In the genomic region with DNA sequence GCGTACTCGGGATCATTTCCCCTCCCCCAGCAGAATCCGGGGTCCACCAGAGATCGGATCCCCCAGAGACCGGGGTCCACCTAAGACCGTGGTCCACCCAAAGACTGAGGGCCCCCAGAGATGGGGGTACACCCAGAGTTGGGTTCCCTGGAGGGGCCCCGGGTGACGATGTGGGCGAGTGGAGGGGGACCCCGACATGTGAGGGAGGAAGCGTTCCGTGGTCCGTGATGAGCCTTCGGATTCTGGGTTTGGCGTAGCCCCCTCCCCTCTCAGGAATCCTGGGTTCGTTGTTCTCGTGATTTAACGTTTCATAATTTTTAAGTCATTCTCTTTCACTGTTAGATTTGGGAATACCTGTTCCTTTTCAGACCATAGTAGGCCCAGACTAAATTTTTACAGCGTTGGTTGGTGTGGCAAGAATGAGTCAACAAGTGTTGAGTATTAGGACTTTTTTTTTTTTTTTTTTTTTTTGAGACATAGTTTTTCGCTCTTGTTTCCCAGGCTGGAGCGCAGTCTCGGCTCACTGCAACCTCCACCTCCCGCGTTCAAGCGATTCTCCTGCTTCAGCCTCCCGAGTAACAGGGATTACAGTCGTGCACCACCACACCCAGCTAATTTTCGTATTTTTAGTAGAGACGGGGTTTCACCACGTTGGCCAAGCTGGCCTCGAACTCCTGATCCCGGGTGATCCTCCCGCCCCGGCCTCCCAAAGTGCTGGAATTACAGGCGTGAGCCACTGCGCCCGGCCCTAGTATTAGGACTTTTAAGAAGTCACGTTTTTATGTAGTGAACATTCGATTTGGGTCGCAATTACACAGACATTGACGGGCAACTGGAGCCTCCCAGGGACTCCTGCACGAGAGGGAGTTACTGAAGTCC, we compare ENCODE assay signal across 8 cellular contexts. TPM values are rescaled to one million over a fixed set of nuclear protein-coding genes. Genes with fewer than 3 reads are reported as not detected.
DNase-seq lines count a peak whose midpoint lies in the region; ATAC-seq and TF ChIP-seq lines count a peak whose summit lies in the region.

No MANE protein-coding gene starts in this region.

- H3K4me3 Mint-ChIP-seq in HFFc6 (peak overlapping the region; percentile 95), glutamatergic neuron (ENCODE audit: unreplicated experiment) (peak overlapping the region; percentile 96)
- H3K4me3 Mint-ChIP-seq in activated CD4-positive, alpha-beta memory T cell treated with anti-CD3 and anti-CD28 coated beads, Interleukin-2, amount 10 ng/mL, durations not matched to agents 7 days and 5 days = peak overlapping the region; percentile 98

- H3K4me3 ChIP-seq in gastrocnemius medialis = peak overlapping the region; percentile 80 to 100 (median 94)

- H3K27ac ChIP-seq in gastrocnemius medialis = peak overlapping the region; percentile 92 to 97 (median 96)

- no peak for ATAC-seq in gastrocnemius medialis

- H3K4me1 ChIP-seq in gastrocnemius medialis = peaks cover 22 to 33% of the 10 kb centered on the region in 2 donors

- H3K27me3 ChIP-seq in gastrocnemius medialis = no peaks in the 10 kb centered on the region

- H3K36me3 Mint-ChIP-seq in HFFc6 (ENCODE audit: low read depth) (peaks cover 36% of the 10 kb centered on the region), glutamatergic neuron (ENCODE audit: unreplicated experiment) (no peaks in the 10 kb centered on the region)
- peaks cover 25% of the 10 kb centered on the region for H3K36me3 Mint-ChIP-seq in activated CD4-positive, alpha-beta memory T cell treated with anti-CD3 and anti-CD28 coated beads, Interleukin-2, amount 10 ng/mL, durations not matched to agents 7 days and 5 days (ENCODE audit: low read depth)

- H3K27ac Mint-ChIP-seq in HFFc6 (peak overlapping the region; percentile 92), glutamatergic neuron (ENCODE audit: unreplicated experiment) (peak overlapping the region; percentile 91)
- peak overlapping the region; percentile 85 for H3K27ac Mint-ChIP-seq in activated CD4-positive, alpha-beta memory T cell treated with anti-CD3 and anti-CD28 coated beads, Interleukin-2, amount 10 ng/mL, durations not matched to agents 7 days and 5 days

- TF ChIP-seq CTCF in HFFc6 (IDR thresholded peaks at IDR 0.05) = no peak
- TF ChIP-seq CTCF in glutamatergic neuron (IDR thresholded peaks at IDR 0.05; ENCODE audit: partially characterized antibody, unreplicated experiment) = no peak
- TF ChIP-seq CTCF in gastrocnemius medialis (IDR thresholded peaks at IDR 0.05 in 4 of 5, conservative IDR thresholded peaks at IDR 0.05 in 1 of 5) = no peak

- H3K9me3 ChIP-seq in gastrocnemius medialis = no peaks in the 10 kb centered on the region

- peaks cover 0 to 12% of the 10 kb centered on the region in 2 donors for H3K36me3 ChIP-seq in gastrocnemius medialis

- POLR2A ChIA-PET in activated CD4-positive, alpha-beta memory T cell treated with anti-CD3 and anti-CD28 coated beads, Interleukin-2, amount 10 ng/mL, durations not matched to agents 7 days and 5 days (lab: Charles Lee) = interaction anchor here (1.0 to 4.6 kb wide), 10 partner anchors 9 to 74 kb away, joined by 3 to 69 read pairs (median 8); a partner anchor contains a TSS

- DNase-seq in EH (ENCODE audit: low read depth) (peak; percentile 42), HFFc6 (peak; percentile 18), glutamatergic neuron (no peak), gastrocnemius medialis (no peak), NCI-H2227 treated with DMSO at 0.1 percent for 48 hours (lab: John Stamatoyannopoulos, UW) (no peak), NCI-H1092 treated with DMSO at 0.1 percent for 48 hours (lab: John Stamatoyannopoulos, UW) (no peak), iPS-NIHi11 (ENCODE audit: low spot score) (no peak)
- no peak for DNase-seq in activated CD4-positive, alpha-beta memory T cell treated with anti-CD3 and anti-CD28 coated beads, Interleukin-2, amount 10 ng/mL, durations not matched to agents 7 days and 5 days

- in situ Hi-C loops in gastrocnemius medialis (cut with MboI; ENCODE audit: low sequenced_read_pairs in 4 of 4) = loop anchor here in 1 of 4 donors (10.0 kb wide), 1 partner anchor 54 kb away; a partner anchor contains a TSS

- CTCF ChIA-PET in activated CD4-positive, alpha-beta memory T cell treated with anti-CD3 and anti-CD28 coated beads, Interleukin-2, amount 10 ng/mL, durations not matched to agents 7 days and 5 days (lab: Charles Lee) = interaction anchor here (1.0 kb wide), 4 partner anchors 54 to 61 kb away, joined by 3 to 5 read pairs (median 4); no protein-coding TSS in a partner anchor

- H3K27me3 Mint-ChIP-seq in HFFc6 (ENCODE audit: insufficient read depth) (peaks cover 3% of the 10 kb centered on the region), glutamatergic neuron (ENCODE audit: unreplicated experiment) (peaks cover 5% of the 10 kb centered on the region)
- H3K27me3 Mint-ChIP-seq in activated CD4-positive, alpha-beta memory T cell treated with anti-CD3 and anti-CD28 coated beads, Interleukin-2, amount 10 ng/mL, durations not matched to agents 7 days and 5 days = no peaks in the 10 kb centered on the region

- H3K4me1 Mint-ChIP-seq in HFFc6 (ENCODE audit: low read depth) (peaks cover 57% of the 10 kb centered on the region), glutamatergic neuron (ENCODE audit: low read depth, unreplicated experiment) (peaks cover 1% of the 10 kb centered on the region)
- peaks cover 39% of the 10 kb centered on the region for H3K4me1 Mint-ChIP-seq in activated CD4-positive, alpha-beta memory T cell treated with anti-CD3 and anti-CD28 coated beads, Interleukin-2, amount 10 ng/mL, durations not matched to agents 7 days and 5 days

- intact Hi-C loops in gastrocnemius medialis (cut with DNase I; ENCODE audit: low total_unique reads) = loop anchor here (1.0 kb wide), 2 partner anchors 58 to 67 kb away; a partner anchor contains a TSS

- H3K9me3 Mint-ChIP-seq in HFFc6 = peaks cover 7% of the 10 kb centered on the region
- H3K9me3 Mint-ChIP-seq in activated CD4-positive, alpha-beta memory T cell treated with anti-CD3 and anti-CD28 coated beads, Interleukin-2, amount 10 ng/mL, durations not matched to agents 7 days and 5 days = no peaks in the 10 kb centered on the region
- peaks cover 3% of the 10 kb centered on the region for H3K9me3 Mint-ChIP-seq in glutamatergic neuron (ENCODE audit: unreplicated experiment)

- no peak for TF ChIP-seq POLR2A in gastrocnemius medialis (IDR thresholded peaks at IDR 0.05)

RNA-seq across cellular contexts. Expression of a gene that starts 0.7 kb away (rescaled TPM):
- 10 to 100 TPM; 60.2 to 80.3 (median 68.3) TPM for total RNA-seq in HFFc6 (2021; fragmentation: NEBNext Ultra II Directional; extraction: Animal tissue kit (Norgen Biotek cat#: 25700))
- 10 to 100 TPM; 50.9 to 59.6 TPM for total RNA-seq in activated CD4-positive, alpha-beta memory T cell treated with anti-CD3 and anti-CD28 coated beads, Interleukin-2, amount 10 ng/mL, durations not matched to agents 7 days and 5 days
- 45.4 TPM for total RNA-seq in glutamatergic neuron (ENCODE audit: unreplicated experiment)
- 10 to 100 TPM; 34.7 to 51.5 (median 38.5) TPM for total RNA-seq in gastrocnemius medialis

RNA-seq across cellular contexts. Expression of a gene that starts 36.8 kb away (rescaled TPM):
- total RNA-seq in HFFc6 (2021; fragmentation: NEBNext Ultra II Directional; extraction: Animal tissue kit (Norgen Biotek cat#: 25700)) = not detected
- total RNA-seq in activated CD4-positive, alpha-beta memory T cell treated with anti-CD3 and anti-CD28 coated beads, Interleukin-2, amount 10 ng/mL, durations not matched to agents 7 days and 5 days = not detected
- total RNA-seq in glutamatergic neuron (ENCODE audit: unreplicated experiment) (not detected), gastrocnemius medialis (100 to 1,000 TPM in 2 of 4 donors, 10 to 100 TPM in 2; 43.7 to 204 (median 86.7) TPM)

RNA-seq across cellular contexts. Expression of a gene that starts 57.4 kb away (rescaled TPM):
- 10 to 100 TPM; 81.5 to 88.1 (median 83.5) TPM for total RNA-seq in HFFc6 (2021; fragmentation: NEBNext Ultra II Directional; extraction: Animal tissue kit (Norgen Biotek cat#: 25700))
- total RNA-seq in activated CD4-positive, alpha-beta memory T cell treated with anti-CD3 and anti-CD28 coated beads, Interleukin-2, amount 10 ng/mL, durations not matched to agents 7 days and 5 days = 100 to 1,000 TPM in 1 of 2 experiments, 10 to 100 TPM in 1; 99.0 to 103 TPM
- total RNA-seq in glutamatergic neuron (ENCODE audit: unreplicated experiment) (65.6 TPM), gastrocnemius medialis (10 to 100 TPM; 29.7 to 45.6 (median 40.0) TPM)

Comparison
In these comparisons a context has a peak if more than half of its experiments do, and no peak if none do; other contexts are left out.
1. DNase-seq: peak in EH (single experiment) and HFFc6 (single experiment); none in activated CD4-positive, alpha-beta memory T cell treated with anti-CD3 and anti-CD28 coated beads, Interleukin-2, amount 10 ng/mL, durations not matched to agents 7 days and 5 days (single experiment), glutamatergic neuron (single experiment), gastrocnemius medialis (0 of 2), NCI-H2227 treated with DMSO at 0.1 percent for 48 hours (single experiment), NCI-H1092 treated with DMSO at 0.1 percent for 48 hours (single experiment) and iPS-NIHi11 (single experiment).
2. RNA of a gene that starts 36.8 kb away (total RNA-seq): 43.7 to 204 TPM in gastrocnemius medialis; not detected in HFFc6, not detected in activated CD4-positive, alpha-beta memory T cell treated with anti-CD3 and anti-CD28 coated beads, Interleukin-2, amount 10 ng/mL, durations not matched to agents 7 days and 5 days and not detected in glutamatergic neuron (single experiment); every median in the first group is over 10 times any median in the second.
3. Peak in every context shown above with its lines, with median percentiles within 50 percentile points of each other: H3K27ac Mint-ChIP-seq and H3K4me3 Mint-ChIP-seq.